8 cellular contexts compared by ENCODE assay signal in genomic region chr6:13331516-13332348, GRCh38. TPM values are rescaled to one million over a fixed set of nuclear protein-coding genes. Genes with fewer than 3 reads are reported as not detected.
DNase-seq lines count a peak whose midpoint lies in the region; ATAC-seq, FAIRE-seq and TF ChIP-seq lines count a peak whose summit lies in the region.

No MANE protein-coding gene starts in this region.

- H3F3A ChIP-seq in DOHH2 (ENCODE audit: control insufficient read depth, insufficient read depth): peaks cover 6% of the 10 kb centered on the region; the same call in 1 of the 2 replicates

- H4K20me1 ChIP-seq in DOHH2 (ENCODE audit: control insufficient read depth, insufficient read depth, low read depth, low read length): no peaks in the 10 kb centered on the region

- H3K27me3 ChIP-seq in DOHH2 (ENCODE audit: control insufficient read depth, low read length) (no peaks in the 10 kb centered on the region), WERI-Rb-1 (ENCODE audit: insufficient read depth, low read depth, severe bottlenecking) (no peaks in the 10 kb centered on the region), kidney epithelial cell (ENCODE audit: control insufficient read depth, insufficient read depth, low read length) (no peaks in the 10 kb centered on the region)

- H3K9me2 ChIP-seq in DOHH2 (replicated peaks; ENCODE audit: control insufficient read depth, low read length): no peaks in the 10 kb centered on the region

- ATAC-seq in HG03280 (IDR thresholded peaks at IDR 0.05; ENCODE audit: unreplicated experiment): no peak
- ATAC-seq in GM18498 (IDR thresholded peaks at IDR 0.05; ENCODE audit: unreplicated experiment): no peak

- no peak for TF ChIP-seq POLR2A in GM12892 (IDR thresholded peaks at IDR 0.05; ENCODE audit: low read depth, low read length)

- H3K36me3 ChIP-seq in DOHH2 (ENCODE audit: control insufficient read depth, low read length): no peaks in the 10 kb centered on the region
- peaks cover 2% of the 10 kb centered on the region for H3K36me3 ChIP-seq in WERI-Rb-1
- H3K36me3 ChIP-seq in kidney epithelial cell (ENCODE audit: control insufficient read depth, insufficient read depth, low read length): no peaks in the 10 kb centered on the region

- FAIRE-seq in GM12892 (lab: Jason Lieb, UNC): no peak

- TF ChIP-seq CTCF in DOHH2 (IDR thresholded peaks at IDR 0.05; ENCODE audit: low read depth, low read length, poor library complexity, severe bottlenecking) (peak; percentile 72), LNCAP (IDR thresholded peaks at IDR 0.05) (peak; percentile 65), WERI-Rb-1 (IDR thresholded peaks at IDR 0.05; ENCODE audit: low read depth, low read length) (peak; percentile 49), kidney epithelial cell (IDR thresholded peaks at IDR 0.05; ENCODE audit: insufficient read depth, low read length, poor library complexity, severe bottlenecking) (peak; percentile 51)

- H3K9me3 ChIP-seq in DOHH2 (ENCODE audit: control insufficient read depth, insufficient read depth, low read length): no peaks in the 10 kb centered on the region
- no peaks in the 10 kb centered on the region for H3K9me3 ChIP-seq in WERI-Rb-1 (ENCODE audit: severe bottlenecking)

- H3K27ac ChIP-seq in DOHH2 (ENCODE audit: low read depth, low read length): no peak overlapping the region
- H3K27ac ChIP-seq in WERI-Rb-1: no peak overlapping the region

- H3K4me3 ChIP-seq in DOHH2 (ENCODE audit: low read length): no peak overlapping the region
- no peak overlapping the region for H3K4me3 ChIP-seq in WERI-Rb-1 (ENCODE audit: low read depth, low read length)
- H3K4me3 ChIP-seq in kidney epithelial cell (ENCODE audit: low read depth, low read length): no peak overlapping the region

- H3K4me1 ChIP-seq in DOHH2 (ENCODE audit: control insufficient read depth, low read length): peaks cover 21% of the 10 kb centered on the region

- DNase-seq in WERI-Rb-1 (no peak), kidney epithelial cell (ENCODE audit: low read depth) (no peak), GM12892 (ENCODE audit: insufficient read length) (no peak), DMS153 (lab: John Stamatoyannopoulos, UW) (no peak)

- no peak overlapping the region for H3K4me2 ChIP-seq in DOHH2 (ENCODE audit: low read length)

- H3K79me2 ChIP-seq in DOHH2 (ENCODE audit: control insufficient read depth, low read length): peaks cover 6% of the 10 kb centered on the region; the same call in 1 of the 2 replicates

RNA-seq across cellular contexts. Expression of gene TBC1D7, which starts 3.4 kb away (rescaled TPM):
- 29.3 and 31.3 TPM in 2 replicates for total RNA-seq in kidney epithelial cell
- 38.1 TPM for polyA plus RNA-seq in GM12892 (2012; ENCODE audit: missing spikeins)
